Comparison of ENCODE assay signal across 32 cellular contexts in genomic region chr18:76388891-76389423, GRCh38.
DNase-seq lines count a peak whose midpoint lies in the region; ATAC-seq and TF ChIP-seq lines count a peak whose summit lies in the region.
"Had no signal": no experiment of that assay in that cellular context is flagged by ENCODE, and none has a peak within 500 bp of the region (broad histone marks: within the 10 kb centered on the region; RNA-seq: fewer than 3 reads in every experiment).

No MANE protein-coding gene starts in this region.

- H3K36me3 ChIP-seq in psoas muscle (ENCODE audit: insufficient read depth in 1 of 2, low read depth in 1 of 2) (no peaks in the 10 kb centered on the region), aorta (ENCODE audit: control insufficient read depth in 1 of 2, insufficient read depth in 2 of 2, low read length in 1 of 2) (no peaks in the 10 kb centered on the region)
- H3K36me3 ChIP-seq: cardiac muscle cell, colonic mucosa, right atrium auricular region had no signal

- no peaks in the 10 kb centered on the region for H3K36me3 Mint-ChIP-seq in immature natural killer cell
- H3K36me3 Mint-ChIP-seq: memory B cell; stimulated activated effector memory CD8-positive, alpha-beta T cell treated with anti-CD3 and anti-CD28 coated beads, Interleukin-12 subunit alpha, Interleukin-12 subunit beta, amount 100 ng/mL, for 72 hours had no signal

- intact Hi-C loops in Right ventricle myocardium superior (cut with DNase I) = no loop called here
- intact Hi-C loops in left cardiac atrium (cut with DNase I) = no loop called here
- intact Hi-C loops in psoas muscle (cut with DNase I) = no loop called here
- intact Hi-C loops in aorta (cut with DNase I) = no loop called here

- 56 to 61% (median 60%) methylated on average over 9 of the region's 9 CpGs for WGBS in psoas muscle, 3 donors
- 80 to 86% methylated on average over 9 of the region's 9 CpGs for WGBS in aorta, 2 donors

- no peaks in the 10 kb centered on the region for H3K9me3 Mint-ChIP-seq in immature natural killer cell
- H3K9me3 Mint-ChIP-seq: activated naive CD4-positive, alpha-beta T cell treated with anti-CD3 and anti-CD28 coated beads, Interleukin-2, amount 50 U/mL, for 72 hours; activated T-helper 17 cell treated with anti-CD3 and anti-CD28 coated beads, Interleukin-2, amount 50 U/mL, for 72 hours; CD8-positive, alpha-beta memory T cell; memory B cell; stimulated activated effector memory CD8-positive, alpha-beta T cell treated with anti-CD3 and anti-CD28 coated beads, Interleukin-12 subunit alpha, Interleukin-12 subunit beta, amount 100 ng/mL, for 72 hours had no signal

- H3K27ac ChIP-seq in psoas muscle (no peak overlapping the region), aorta (ENCODE audit: low read depth in 1 of 2, low read length in 2 of 2) (no peak overlapping the region)
- H3K27ac ChIP-seq: A549, cardiac muscle cell, colonic mucosa, foreskin keratinocyte, right atrium auricular region had no signal

- H3K27me3 ChIP-seq in psoas muscle (ENCODE audit: insufficient read depth in 3 of 3, low read length in 2 of 3) (no peaks in the 10 kb centered on the region), aorta (ENCODE audit: control insufficient read depth in 1 of 2, insufficient read depth in 2 of 2, low read length in 1 of 2) (no peaks in the 10 kb centered on the region)
- H3K27me3 ChIP-seq: cardiac muscle cell, colonic mucosa, foreskin keratinocyte, right atrium auricular region had no signal

- H3K4me1 Mint-ChIP-seq in immature natural killer cell = peaks cover 69 to 72% of the 10 kb centered on the region in 2 donors

- peaks cover 20% of the 10 kb centered on the region for H3K4me1 ChIP-seq in psoas muscle
- H3K4me1 ChIP-seq in aorta (ENCODE audit: control insufficient read depth in 1 of 2, insufficient read depth in 2 of 2, low read length in 2 of 2) = no peaks in the 10 kb centered on the region
- H3K4me1 ChIP-seq: A549, colonic mucosa, foreskin keratinocyte had no signal

- peak overlapping the region in 3 of 5 donors; percentile 22 to 68 (median 50) for H3K4me3 Mint-ChIP-seq in immature natural killer cell
- H3K4me3 Mint-ChIP-seq: activated T-helper 17 cell treated with anti-CD3 and anti-CD28 coated beads, Interleukin-2, amount 50 U/mL, for 72 hours; B cell; CD8-positive, alpha-beta memory T cell; memory B cell; stimulated activated effector memory CD8-positive, alpha-beta T cell treated with anti-CD3 and anti-CD28 coated beads, Interleukin-12 subunit alpha, Interleukin-12 subunit beta, amount 100 ng/mL, for 72 hours had no signal

- DNase-seq in Right ventricle myocardium superior (no peak), left cardiac atrium (no peak), immature natural killer cell (no peak), psoas muscle (no peak), aorta (no peak), putamen (ENCODE audit: low spot score) (no peak), NCI-H1105 (lab: John Stamatoyannopoulos, UW) (no peak)
- DNase-seq: activated CD4-positive, alpha-beta T cell treated with anti-CD3 and anti-CD28 coated beads, Interleukin-2, amount 50 U/mL, for 1 hour; CD8-positive, alpha-beta memory T cell; colonic mucosa; DMS53; effector memory CD4-positive, alpha-beta T cell; foreskin keratinocyte; NCI-H1105 treated with DMSO at 0.1 percent for 48 hours; NCI-H1930; NCI-H2227 treated with DMSO at 0.1 percent for 48 hours; NCI-H526 treated with DMSO at 0.1 percent for 48 hours; occipital lobe; SIG-M5; stimulated activated CD4-positive, alpha-beta T cell treated with anti-CD3 and anti-CD28 coated beads, Interleukin-4, amount 100 ng/mL, for 24 hours; SW 1271; T1000 had no signal

- no peak for TF ChIP-seq CTCF in psoas muscle (IDR thresholded peaks at IDR 0.05)

- H3K27me3 Mint-ChIP-seq in immature natural killer cell (ENCODE audit: low read depth in 3 of 3) = no peaks in the 10 kb centered on the region
- H3K27me3 Mint-ChIP-seq: activated T-helper 17 cell treated with anti-CD3 and anti-CD28 coated beads, Interleukin-2, amount 50 U/mL, for 72 hours; B cell; memory B cell had no signal

- H3K27ac Mint-ChIP-seq in immature natural killer cell = no peak overlapping the region
- H3K27ac Mint-ChIP-seq: activated naive CD4-positive, alpha-beta T cell treated with anti-CD3 and anti-CD28 coated beads, Interleukin-2, amount 50 U/mL, for 72 hours; activated T-helper 17 cell treated with anti-CD3 and anti-CD28 coated beads, Interleukin-2, amount 50 U/mL, for 72 hours; B cell; memory B cell; stimulated activated effector memory CD8-positive, alpha-beta T cell treated with anti-CD3 and anti-CD28 coated beads, Interleukin-12 subunit alpha, Interleukin-12 subunit beta, amount 100 ng/mL, for 72 hours had no signal

- no peaks in the 10 kb centered on the region for H3K9me3 ChIP-seq in psoas muscle
- no peaks in the 10 kb centered on the region for H3K9me3 ChIP-seq in aorta (ENCODE audit: control insufficient read depth, low read length)
- H3K9me3 ChIP-seq: A549, colonic mucosa, right atrium auricular region had no signal

- ATAC-seq in Right ventricle myocardium superior (ENCODE audit: poor library complexity) = peak; percentile 22
- ATAC-seq in left cardiac atrium = no peak
- peak in 3 of 4 donors; percentile 20 to 51 (median 41) for ATAC-seq in psoas muscle
- peak; percentile 37 for ATAC-seq in aorta (ENCODE audit: low FRiP score)
- no peak for ATAC-seq in HG02970 (IDR thresholded peaks at IDR 0.05; ENCODE audit: low FRiP score, unreplicated experiment)
- ATAC-seq: A549; activated naive CD4-positive, alpha-beta T cell treated with anti-CD3 and anti-CD28 coated beads, Interleukin-2, amount 50 U/mL, for 72 hours; activated T-helper 17 cell treated with anti-CD3 and anti-CD28 coated beads, Interleukin-2, amount 50 U/mL, for 72 hours; foreskin keratinocyte; left colon; stimulated activated effector memory CD8-positive, alpha-beta T cell treated with anti-CD3 and anti-CD28 coated beads, Interleukin-12 subunit alpha, Interleukin-12 subunit beta, amount 100 ng/mL, for 72 hours had no signal

- H3K4me3 ChIP-seq in psoas muscle (no peak overlapping the region), aorta (ENCODE audit: low read length in 2 of 2) (no peak overlapping the region)
- H3K4me3 ChIP-seq: A549, cardiac muscle cell, colonic mucosa, right atrium auricular region had no signal

Comparison
In these comparisons a context has a peak if more than half of its experiments do, and no peak if none do; other contexts are left out.
1. ATAC-seq: peak in Right ventricle myocardium superior (single experiment), psoas muscle (3 of 4) and aorta (single experiment); none in left cardiac atrium (0 of 2) and HG02970 (single experiment).